8 cellular contexts compared by ENCODE assay signal in the genomic region with DNA sequence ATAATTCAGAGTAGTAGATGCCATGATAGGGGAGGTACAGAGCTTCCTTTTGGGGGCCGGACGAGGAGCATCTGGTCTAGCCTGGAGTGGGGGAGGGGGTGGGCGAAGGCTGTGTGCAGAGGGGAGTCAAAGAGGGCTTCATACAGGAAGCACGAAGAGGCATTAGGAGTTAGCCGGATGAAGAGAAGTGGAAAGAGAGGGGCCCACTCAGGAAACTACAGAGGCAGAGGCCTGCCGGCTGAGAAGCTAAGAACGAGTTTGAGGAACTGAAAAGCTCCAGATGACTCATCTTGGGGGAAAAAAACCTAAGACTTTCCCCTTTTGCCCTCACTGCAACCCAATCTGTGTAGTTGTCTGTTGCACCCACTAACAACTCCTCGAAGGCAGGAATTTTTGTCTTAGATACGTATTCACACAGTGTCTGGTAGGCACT. TPM values are rescaled to one million over a fixed set of nuclear protein-coding genes. Genes with fewer than 3 reads are reported as not detected.
A peak's percentile ranks its signal among the peaks of the same experiment; 100 is the strongest.
DNase-seq lines count a peak whose midpoint lies in the region; ATAC-seq and TF ChIP-seq lines count a peak whose summit lies in the region.

No MANE protein-coding gene starts in this region.

- no peak for TF ChIP-seq POLR2A in vagina (IDR thresholded peaks at IDR 0.05)

- CTCF ChIA-PET in OCI-LY7 (lab: Charles Lee; ENCODE audit: unreplicated experiment): interaction anchor here (0.6 to 1.3 kb wide), 5 partner anchors 92 to 422 kb away, joined by 3 to 14 read pairs (median 6); partner anchors contain the start of gene DNPH1

- intact Hi-C loops in OCI-LY7 (cut with micrococcal nuclease; ENCODE audit: unreplicated experiment) (loop anchor here (1.0 kb wide), 3 partner anchors 49 to 84 kb away; partner anchors contain the start of genes KLHDC3, PEX6 and PPP2R5D), psoas muscle (cut with DNase I) (loop anchor here in 1 of 2 donors (5.0 kb wide), 1 partner anchor 42 kb away; no protein-coding TSS in a partner anchor), vagina (cut with DNase I) (no loop called here)

- no peaks in the 10 kb centered on the region for H3K27me3 ChIP-seq in psoas muscle (ENCODE audit: insufficient read depth in 3 of 3, low read length in 2 of 3)
- no peaks in the 10 kb centered on the region for H3K27me3 ChIP-seq in vagina

- no TSS peak for BruUV-seq in OCI-LY7 (replicated peaks; lab: Mats Ljungman, UMichigan)

- DNase-seq in AG08396 (ENCODE audit: low spot score) (peak; percentile 57), OCI-LY7 (ENCODE audit: low spot score) (peak; percentile 95), glutamatergic neuron (no peak), psoas muscle (no peak), vagina (ENCODE audit: extremely low spot score in 2 of 2) (no peak)
- peak; percentile 37 for DNase-seq in activated T-helper 9 cell treated with anti-CD3 and anti-CD28 coated beads, Interleukin-2, amount 50 U/mL, for 16 hours (ENCODE audit: low read depth)

- peak overlapping the region; percentile 94 for H3K27ac ChIP-seq in OCI-LY7 (ENCODE audit: low read depth, low read length, poor library complexity, severe bottlenecking)
- peak overlapping the region; percentile 89 for H3K27ac ChIP-seq in psoas muscle
- peak overlapping the region; percentile 93 for H3K27ac ChIP-seq in vagina

- peak; percentile 56 for ATAC-seq in GM18861 (IDR thresholded peaks at IDR 0.05; ENCODE audit: unreplicated experiment)
- ATAC-seq in HG03097 (IDR thresholded peaks at IDR 0.05; ENCODE audit: low FRiP score, unreplicated experiment): peak; percentile 51
- peak in 2 of 4 donors; percentile 4 to 10 for ATAC-seq in psoas muscle

- peaks cover 23% of the 10 kb centered on the region for H4K20me1 ChIP-seq in OCI-LY7 (ENCODE audit: insufficient read depth, low read length)

- TF ChIP-seq CTCF in OCI-LY7 (conservative IDR thresholded peaks at IDR 0.05; ENCODE audit: low read length) (no peak), glutamatergic neuron (IDR thresholded peaks at IDR 0.05; ENCODE audit: partially characterized antibody, unreplicated experiment) (no peak), psoas muscle (IDR thresholded peaks at IDR 0.05) (no peak), vagina (IDR thresholded peaks at IDR 0.05) (no peak)

- peak overlapping the region; percentile 99 for H3K27ac Mint-ChIP-seq in glutamatergic neuron (ENCODE audit: unreplicated experiment)

- H3K36me3 Mint-ChIP-seq in glutamatergic neuron (ENCODE audit: unreplicated experiment): no peaks in the 10 kb centered on the region

- POLR2A ChIA-PET in OCI-LY7 (lab: Charles Lee): interaction anchor here (0.5 to 2.5 kb wide), 21 partner anchors 12 to 610 kb away, joined by 3 to 18 read pairs (median 5); partner anchors contain the start of genes ABCC10, CUL7, CUL9 and KLHDC3

- H3K4me2 ChIP-seq in OCI-LY7 (ENCODE audit: low read length): peak overlapping the region; percentile 92

- H3K79me2 ChIP-seq in OCI-LY7 (ENCODE audit: insufficient read depth, low read depth, low read length): peaks cover 48% of the 10 kb centered on the region

- H3K9me2 ChIP-seq in OCI-LY7 (ENCODE audit: insufficient read depth, low read length): no peaks in the 10 kb centered on the region

- 6 to 12% (median 8%) methylated on average over 9 of the region's 9 CpGs for WGBS in psoas muscle, 3 donors

- peaks cover 19% of the 10 kb centered on the region for H3K4me1 Mint-ChIP-seq in glutamatergic neuron (ENCODE audit: low read depth, unreplicated experiment)

- peaks cover 9% of the 10 kb centered on the region for H3K27me3 Mint-ChIP-seq in glutamatergic neuron (ENCODE audit: unreplicated experiment)

- peak overlapping the region; percentile 84 for H3K4me3 ChIP-seq in OCI-LY7 (ENCODE audit: low read depth, low read length, poor library complexity, severe bottlenecking)
- H3K4me3 ChIP-seq in psoas muscle: peak overlapping the region; percentile 91
- H3K4me3 ChIP-seq in vagina: peak overlapping the region; percentile 61 to 69

- H3K4me1 ChIP-seq in OCI-LY7 (ENCODE audit: insufficient read depth, low read length, poor library complexity, severe bottlenecking) (peaks cover 33% of the 10 kb centered on the region), psoas muscle (peaks cover 13% of the 10 kb centered on the region), vagina (peaks cover 40% of the 10 kb centered on the region)

- peaks cover 2% of the 10 kb centered on the region for H3K9me3 Mint-ChIP-seq in glutamatergic neuron (ENCODE audit: unreplicated experiment)

- no peaks in the 10 kb centered on the region for H3K9me3 ChIP-seq in OCI-LY7 (ENCODE audit: low read length)
- no peaks in the 10 kb centered on the region for H3K9me3 ChIP-seq in psoas muscle
- H3K9me3 ChIP-seq in vagina: no peaks in the 10 kb centered on the region

- H3K36me3 ChIP-seq in OCI-LY7 (ENCODE audit: insufficient read depth, low read length): peaks cover 44% of the 10 kb centered on the region
- H3K36me3 ChIP-seq in psoas muscle (ENCODE audit: insufficient read depth in 1 of 2, low read depth in 1 of 2): peaks cover 0 to 9% of the 10 kb centered on the region in 2 donors
- H3K36me3 ChIP-seq in vagina: peaks cover 0 to 9% of the 10 kb centered on the region in 2 donors

- H3K4me3 Mint-ChIP-seq in glutamatergic neuron (ENCODE audit: unreplicated experiment): peak overlapping the region; percentile 98

- H2AFZ ChIP-seq in OCI-LY7 (ENCODE audit: low read length): peak overlapping the region; percentile 20; the same call in 1 of the 2 replicates

RNA-seq across cellular contexts. Expression of gene CNPY3, which starts 0.7 kb away (rescaled TPM):
- total RNA-seq in OCI-LY7 (2014; rRNA removed; shearing (Covaris generic)): 64.7 and 69.3 TPM in 2 replicates
- total RNA-seq in OCI-LY7 (2022): 70.5 and 77.2 TPM in 2 replicates
- total RNA-seq in glutamatergic neuron (ENCODE audit: unreplicated experiment): 36.8 TPM
- 10 to 100 TPM in 2 of 4 donors, 1 to 10 TPM in 2; 6.8 to 11.9 (median 9.5) TPM for total RNA-seq in psoas muscle
- polyA plus RNA-seq in psoas muscle: 10 to 100 TPM in 2 of 3 donors, 1 to 10 TPM in 1; 5.7 to 13.7 (median 10.8) TPM
- total RNA-seq in vagina: 30.2 TPM

RNA-seq across cellular contexts. Expression of gene PTCRA, which starts 14.1 kb away (rescaled TPM):
- 0.72 and 0.85 TPM in 2 replicates for total RNA-seq in OCI-LY7 (2014; rRNA removed; shearing (Covaris generic))
- total RNA-seq in OCI-LY7 (2022): 0.91 TPM in 1 of 2 replicates, not detected in the other
- total RNA-seq in glutamatergic neuron (ENCODE audit: unreplicated experiment): not detected
- not detected for total RNA-seq in psoas muscle
- under 1 TPM in 1 of 3 donors, not detected in 2; 0.09 TPM for polyA plus RNA-seq in psoas muscle
- not detected for total RNA-seq in vagina

RNA-seq across cellular contexts. Expression of gene GNMT, which starts 30.6 kb away (rescaled TPM):
- total RNA-seq in OCI-LY7 (2014; rRNA removed; shearing (Covaris generic)): 1.7 TPM in 1 of 2 replicates, not detected in the other
- total RNA-seq in OCI-LY7 (2022): 1.7 and 2.2 TPM in 2 replicates
- total RNA-seq in glutamatergic neuron (ENCODE audit: unreplicated experiment): 0.54 TPM
- total RNA-seq in psoas muscle: under 1 TPM in 3 of 4 donors, not detected in 1; 0.34 to 0.74 (median 0.43) TPM
- under 1 TPM; 0.09 to 0.21 (median 0.12) TPM for polyA plus RNA-seq in psoas muscle
- total RNA-seq in vagina: 1.5 TPM

RNA-seq across cellular contexts. Expression of gene PEX6, which starts 49.0 kb away (rescaled TPM):
- total RNA-seq in OCI-LY7 (2014; rRNA removed; shearing (Covaris generic)): 24.7 and 26.3 TPM in 2 replicates
- total RNA-seq in OCI-LY7 (2022): 22.4 and 23.8 TPM in 2 replicates
- 13.8 TPM for total RNA-seq in glutamatergic neuron (ENCODE audit: unreplicated experiment)
- 10 to 100 TPM; 15.4 to 37.4 (median 25.8) TPM for total RNA-seq in psoas muscle
- polyA plus RNA-seq in psoas muscle: 10 to 100 TPM; 12.0 to 37.8 (median 16.5) TPM
- 19.6 TPM for total RNA-seq in vagina

RNA-seq across cellular contexts. Expression of gene RPL7L1, which starts 50.5 kb away (rescaled TPM):
- 83.2 and 101 TPM in 2 replicates for total RNA-seq in OCI-LY7 (2014; rRNA removed; shearing (Covaris generic))
- total RNA-seq in OCI-LY7 (2022) (109 and 123 TPM in 2 replicates), glutamatergic neuron (ENCODE audit: unreplicated experiment) (80.2 TPM), psoas muscle (10 to 100 TPM; 50.7 to 70.4 (median 62.9) TPM), vagina (55.7 TPM)
- polyA plus RNA-seq in psoas muscle: 100 to 1,000 TPM in 1 of 3 donors, 10 to 100 TPM in 2; 35.5 to 107 (median 90.6) TPM

Comparison
In these comparisons a context has a peak if more than half of its experiments do, and no peak if none do; other contexts are left out.
1. DNase-seq: peak in AG08396 (single experiment), OCI-LY7 (single experiment) and activated T-helper 9 cell treated with anti-CD3 and anti-CD28 coated beads, Interleukin-2, amount 50 U/mL, for 16 hours (single experiment); none in glutamatergic neuron (single experiment), psoas muscle (0 of 2) and vagina (0 of 2).
2. Peak in every context shown above with its lines, with median percentiles within 50 percentile points of each other: H3K27ac ChIP-seq and H3K4me3 ChIP-seq.